ENCODE assay signal across 12 cellular contexts in genomic region chrX:100565534-100565933, GRCh38. TPM values are rescaled to one million over a fixed set of nuclear protein-coding genes. Genes with fewer than 3 reads are reported as not detected.
A peak's percentile ranks its signal among the peaks of the same experiment; 100 is the strongest.
DNase-seq lines count a peak whose midpoint lies in the region; FAIRE-seq and TF ChIP-seq lines count a peak whose summit lies in the region.
"Not testable (repeated sequence)": the region's sequence is repeated elsewhere in the genome, so short reads cannot be mapped to it uniquely, and the experiment has no call there.
"Had no signal": no experiment of that assay in that cellular context is flagged by ENCODE, and none has a peak within 500 bp of the region (broad histone marks: within the 10 kb centered on the region; RNA-seq: fewer than 3 reads in every experiment).

No MANE protein-coding gene starts in this region.

- not testable (repeated sequence) for H2BK15ac ChIP-seq in H1 (ENCODE audit: low read length)

- not testable (repeated sequence) for H4K91ac ChIP-seq in H1 (replicated peaks; ENCODE audit: insufficient read length, low read length)

- H3K18ac ChIP-seq in H1 (ENCODE audit: extremely low read depth, low read length): not testable (repeated sequence)

- 87% methylated on average over 6 of the region's 7 CpGs; no CpG with 5 or more reads in 1 of the 2 experiments for WGBS in H1 (ENCODE audit: extremely low coverage in 1 of 2, insufficient coverage in 1 of 2, insufficient read length in 1 of 2, insufficient replicate concordance in 2 of 2, low coverage in 1 of 2, low lambda C conversion rate in 2 of 2, missing lambda C conversion rate in 1 of 2), 2 experiments
- 67% methylated on average over 7 of the region's 7 CpGs for WGBS in smooth muscle cell (ENCODE audit: low lambda C conversion rate)

- H4K20me1 ChIP-seq in OCI-LY1 (ENCODE audit: insufficient read depth, low read length); H1 (replicated peaks in 1 of 2; ENCODE audit: control insufficient read depth in 1 of 2, insufficient read depth in 2 of 2, low read length in 2 of 2); smooth muscle cell (ENCODE audit: low read depth): not testable (repeated sequence)

- H3K27ac ChIP-seq in OCI-LY1 (ENCODE audit: low read depth, low read length, poor library complexity, severe bottlenecking); H1 (ENCODE audit: low read depth, low read length); smooth muscle cell (ENCODE audit: low read depth): not testable (repeated sequence)

- H3K9ac ChIP-seq in OCI-LY1 (ENCODE audit: low read length); H1 (replicated peaks in 1 of 4; ENCODE audit: extremely low read depth in 1 of 4, low read depth in 3 of 4, low read length in 3 of 4); smooth muscle cell (ENCODE audit: low read depth): not testable (repeated sequence)

- H3K79me2 ChIP-seq in OCI-LY1 (ENCODE audit: insufficient read depth, low read length); H1 (ENCODE audit: control insufficient read depth in 1 of 2, insufficient read depth in 2 of 2, low read length in 2 of 2); smooth muscle cell (ENCODE audit: low read depth): not testable (repeated sequence)

- TF ChIP-seq CTCF in GM13976 (IDR thresholded peaks at IDR 0.05; ENCODE audit: borderline replicate concordance, control extremely low read depth, extremely low read depth, insufficient read depth, missing control alignments) (peak; percentile 9), OCI-LY1 (IDR thresholded peaks at IDR 0.05; ENCODE audit: low read length) (peak; percentile 17; the same call in 1 of the 2 replicates), astrocyte of the spinal cord (IDR thresholded peaks at IDR 0.05; ENCODE audit: low read depth, low read length) (peak; percentile 2), kidney epithelial cell (IDR thresholded peaks at IDR 0.05; ENCODE audit: insufficient read depth, low read length, poor library complexity, severe bottlenecking) (peak; percentile 1), smooth muscle cell (IDR thresholded peaks at IDR 0.05; ENCODE audit: borderline replicate concordance, insufficient read depth, poor library complexity, severe bottlenecking) (peak; percentile 5)
- not testable (repeated sequence) for TF ChIP-seq CTCF in H1 (IDR thresholded peaks at IDR 0.05; ENCODE audit: control extremely low read depth in 1 of 3, insufficient read depth in 1 of 3, low read depth in 1 of 3, low read length in 3 of 3)

- H3K14ac ChIP-seq in H1 (ENCODE audit: insufficient read length): not testable (repeated sequence)

- not testable (repeated sequence) for H4K8ac ChIP-seq in H1 (ENCODE audit: extremely low read depth, insufficient read depth, low read length)

- not testable (repeated sequence) for H2AK5ac ChIP-seq in H1 (ENCODE audit: low read depth, low read length)

- H2BK120ac ChIP-seq in H1 (replicated peaks; ENCODE audit: low read depth, low read length): not testable (repeated sequence)

- H3K9me2 ChIP-seq in OCI-LY1 (ENCODE audit: low read depth, low read length): not testable (repeated sequence)

- H3K23ac ChIP-seq in H1 (ENCODE audit: insufficient read length): not testable (repeated sequence)

- H3K56ac ChIP-seq in H1 (replicated peaks; ENCODE audit: insufficient read length, low read depth, low read length): not testable (repeated sequence)

- not testable (repeated sequence) for H3K9me3 ChIP-seq in OCI-LY1 (ENCODE audit: low read length); H1 (ENCODE audit: insufficient read depth in 2 of 2, low read depth in 1 of 2, low read length in 1 of 2); smooth muscle cell (replicated peaks; ENCODE audit: low read depth)

- DNase-seq in ELR (ENCODE audit: low read depth) (peak; percentile 0), KBM-7 (peak; percentile 2)
- DNase-seq in GM13976 (ENCODE audit: low spot score); astrocyte of the spinal cord (ENCODE audit: low read depth, low spot score); H1 (ENCODE audit: low read depth in 1 of 2, low spot score in 2 of 2); kidney epithelial cell (ENCODE audit: low read depth); smooth muscle cell (lab: John Stamatoyannopoulos, UW; ENCODE audit: unreplicated experiment): not testable (repeated sequence)

- H3K4me1 ChIP-seq in OCI-LY1 (ENCODE audit: insufficient read depth, low read length, severe bottlenecking); H1 (replicated peaks in 1 of 4; ENCODE audit: control insufficient read depth in 3 of 4, insufficient read depth in 4 of 4, low read length in 3 of 4); smooth muscle cell (ENCODE audit: low read depth): not testable (repeated sequence)

- POLR2A ChIA-PET in H1 (lab: Charles Lee; ENCODE audit: partially characterized antibody): not testable (repeated sequence)

- in situ Hi-C loops in GM13976 (cut with MboI; ENCODE audit: low sequenced_read_pairs, unreplicated experiment); KBM-7 (cut with MboI; ENCODE audit: low pct_unique_long_range_greater_than_20kb, low sequenced_read_pairs); astrocyte of the spinal cord (cut with HindIII; ENCODE audit: low sequenced_read_pairs): not testable (repeated sequence)

- H3K36me3 ChIP-seq in OCI-LY1 (ENCODE audit: insufficient read depth, low read length); H1 (ENCODE audit: control insufficient read depth in 2 of 4, insufficient read depth in 4 of 4, low read length in 3 of 4); kidney epithelial cell (ENCODE audit: control insufficient read depth, insufficient read depth, low read length); smooth muscle cell (ENCODE audit: low read depth): not testable (repeated sequence)

- not testable (repeated sequence) for FAIRE-seq in H1 (lab: Jason Lieb, UNC)

- TF ChIP-seq POLR2A in H1 (IDR thresholded peaks at IDR 0.05; ENCODE audit: control extremely low read depth in 1 of 2, low read depth in 2 of 2, low read length in 2 of 2): not testable (repeated sequence)

- not testable (repeated sequence) for TF ChIP-seq EP300 in H1 (IDR thresholded peaks at IDR 0.05; ENCODE audit: borderline replicate concordance in 1 of 2, low read depth in 2 of 2, low read length in 2 of 2)

- H3K27me3 ChIP-seq in OCI-LY1 (ENCODE audit: insufficient read depth, low read length); H1 (replicated peaks in 1 of 4; ENCODE audit: control insufficient read depth in 3 of 4, extremely low read depth in 1 of 4, insufficient read depth in 3 of 4, low read length in 3 of 4); kidney epithelial cell (ENCODE audit: control insufficient read depth, insufficient read depth, low read length); smooth muscle cell (ENCODE audit: low read depth): not testable (repeated sequence)

- peak; percentile 11 to 12; a peak in 1 of 4 replicates for TF ChIP-seq RAD21 in H1 (IDR thresholded peaks at IDR 0.05 in 1 of 2, conservative IDR thresholded peaks at IDR 0.05 in 1 of 2; ENCODE audit: low read depth in 2 of 2, low read length in 2 of 2)

- not testable (repeated sequence) for H2BK5ac ChIP-seq in H1 (ENCODE audit: low read depth, low read length)

- not testable (repeated sequence) for H2BK12ac ChIP-seq in H1 (ENCODE audit: low read depth, low read length)

- H3K79me1 ChIP-seq in H1 (ENCODE audit: low read depth, low read length): not testable (repeated sequence)

- not testable (repeated sequence) for H3K23me2 ChIP-seq in H1 (ENCODE audit: low read depth, low read length)

- not testable (repeated sequence) for H2BK20ac ChIP-seq in H1 (ENCODE audit: low read length)

- not testable (repeated sequence) for H3K4me2 ChIP-seq in OCI-LY1 (ENCODE audit: low read length); H1 (ENCODE audit: insufficient read depth in 1 of 2, low read depth in 2 of 2, low read length in 2 of 2); smooth muscle cell

- H4K5ac ChIP-seq in H1 (ENCODE audit: insufficient read length, low read depth, low read length): not testable (repeated sequence)

- H2AFZ ChIP-seq in OCI-LY1 (ENCODE audit: low read length); H1 (ENCODE audit: low read length); smooth muscle cell (ENCODE audit: low read depth): not testable (repeated sequence)

- not testable (repeated sequence) for H3F3A ChIP-seq in OCI-LY1 (ENCODE audit: insufficient read depth, low read length); smooth muscle cell (ENCODE audit: low read depth)

- not testable (repeated sequence) for H3K4ac ChIP-seq in H1 (replicated peaks; ENCODE audit: insufficient read length, low read depth, low read length)

- H3K4me3 ChIP-seq in OCI-LY1 (ENCODE audit: low read depth, low read length, poor library complexity, severe bottlenecking); astrocyte of the spinal cord (ENCODE audit: low read depth, low read length); H1 (ENCODE audit: extremely low read depth in 1 of 4, insufficient read depth in 2 of 4, low read depth in 3 of 4, low read length in 4 of 4); kidney epithelial cell (ENCODE audit: low read depth, low read length); smooth muscle cell: not testable (repeated sequence)

- CTCF ChIA-PET in H1 (lab: Charles Lee; ENCODE audit: partially characterized antibody): interaction anchor here (0.6 to 2.8 kb wide), 10 partner anchors 49 to 790 kb away, joined by 3 to 12 read pairs (median 4); no protein-coding TSS in a partner anchor

RNA-seq across cellular contexts. Expression of gene TNMD, which starts 19.2 kb away (rescaled TPM):
- total RNA-seq in H1 (2021; fragmentation: NEBNext Ultra II Directional; extraction: Animal tissue kit (Norgen Biotek cat#: 25700)): 2.1 TPM in 2 replicates
- 0.85 and 1.4 TPM in 2 replicates for polyA plus RNA-seq in H1 (2011; rRNA removed)
- polyA plus RNA-seq in H1 (2011; cell fraction: cytosol; rRNA removed): 1.6 TPM
- polyA plus RNA-seq in H1 (2011; cell fraction: nucleus; rRNA removed): not detected
- 1.5 to 2.3 TPM (median 1.8 TPM) in 4 replicates for polyA plus RNA-seq in H1 (2012, experiment 1 of 2)
- polyA plus RNA-seq in H1 (2012, experiment 2 of 2): not detected
- 4.4 TPM for polyA plus RNA-seq in H1 (2013, experiment 1 of 2)
- polyA plus RNA-seq in H1 (2013, experiment 2 of 2): 3.7 TPM
- polyA minus RNA-seq in H1 (2011; rRNA and poly(A)+ RNA removed): 0.69 and 1.2 TPM in 2 replicates
- not detected for polyA minus RNA-seq in H1 (2011; cell fraction: cytosol; rRNA and poly(A)+ RNA removed)
- polyA minus RNA-seq in H1 (2011; cell fraction: nucleus; rRNA and poly(A)+ RNA removed): 1.7 TPM
- not detected in 2 replicates for total RNA-seq in kidney epithelial cell
- total RNA-seq in smooth muscle cell: not detected in 2 replicates
- not detected in 2 replicates for polyA plus RNA-seq in smooth muscle cell
- total RNA-seq: G401, HT-29, PC-9 had no signal
- polyA plus RNA-seq: CD14-positive monocyte had no signal
